Comparison of ENCODE assay signal across 1 cellular context in genomic region chr18:37179384-37179783, GRCh38.
TF ChIP-seq lines count a peak whose summit lies in the region.

No MANE protein-coding gene starts in this region.

TF ChIP-seq in GM23338, 12 proteins besides CTCF, POLR2A, EP300 and RAD21 (continued from another document):
- no peak for TF ChIP-seq ZNF462 (CRISPR knock-in tag; IDR thresholded peaks at IDR 0.05)
- no peak for TF ChIP-seq ETS1 (IDR thresholded peaks at IDR 0.05)
- no peak for TF ChIP-seq REST (IDR thresholded peaks at IDR 0.05; ENCODE audit: unreplicated experiment)
- no peak for TF ChIP-seq JUNB (IDR thresholded peaks at IDR 0.05; ENCODE audit: unreplicated experiment)
- TF ChIP-seq STAT1 (IDR thresholded peaks at IDR 0.05; ENCODE audit: unreplicated experiment), result no peak
- no peak for TF ChIP-seq ZNF114 (CRISPR knock-in tag; IDR thresholded peaks at IDR 0.05)
- no peak for TF ChIP-seq NANOG (IDR thresholded peaks at IDR 0.05; ENCODE audit: borderline replicate concordance)
- no peak for TF ChIP-seq EZH2 (IDR thresholded peaks at IDR 0.05; ENCODE audit: low read depth, unreplicated experiment)
- TF ChIP-seq EZH2phosphoT487 (IDR thresholded peaks at IDR 0.05; ENCODE audit: unreplicated experiment), result no peak
- TF ChIP-seq POLR2AphosphoS5 (IDR thresholded peaks at IDR 0.05; ENCODE audit: low read depth), result no peak
- no peak for TF ChIP-seq ZNF331 (CRISPR knock-in tag; IDR thresholded peaks at IDR 0.05; ENCODE audit: low read depth)
